ENCODE assay signal across 1 cellular context in genomic region chr2:172093416-172094318, GRCh38.
TF ChIP-seq lines count a peak whose summit lies in the region.

No MANE protein-coding gene starts in this region.

TF ChIP-seq in GM23338, 12 proteins besides CTCF, POLR2A, EP300 and RAD21:
- TF ChIP-seq EZH2 (IDR thresholded peaks at IDR 0.05; ENCODE audit: low read depth, unreplicated experiment) (peak; percentile 89), EZH2phosphoT487 (IDR thresholded peaks at IDR 0.05; ENCODE audit: unreplicated experiment) (peak; percentile 36), ZNF114 (CRISPR knock-in tag; IDR thresholded peaks at IDR 0.05) (no peak)
TF ChIP-seq in GM23338: peak in this region for 2.
